Comparison of ENCODE assay signal across 1 cellular context in genomic region chr2:237541242-237541641, GRCh38.
TF ChIP-seq lines count a peak whose summit lies in the region.

No MANE protein-coding gene starts in this region.

TF ChIP-seq in IMR-90, 13 proteins besides CTCF, POLR2A, EP300 and RAD21:
- TF ChIP-seq CEBPB (IDR thresholded peaks at IDR 0.05; ENCODE audit: low read depth, low read length) (no peak), MAFK (IDR thresholded peaks at IDR 0.05; ENCODE audit: low read depth, low read length) (no peak), MAZ (IDR thresholded peaks at IDR 0.05; ENCODE audit: borderline replicate concordance, low read depth, low read length) (no peak), RCOR1 (IDR thresholded peaks at IDR 0.05; ENCODE audit: insufficient replicate concordance, low read length) (no peak), MXI1 (IDR thresholded peaks at IDR 0.05; ENCODE audit: borderline replicate concordance, low read depth, low read length) (no peak), BHLHE40 (IDR thresholded peaks at IDR 0.05; ENCODE audit: low read depth, low read length) (no peak), FOS (IDR thresholded peaks at IDR 0.05; ENCODE audit: low read depth, low read length) (no peak)
- TF ChIP-seq, protein P1, sequence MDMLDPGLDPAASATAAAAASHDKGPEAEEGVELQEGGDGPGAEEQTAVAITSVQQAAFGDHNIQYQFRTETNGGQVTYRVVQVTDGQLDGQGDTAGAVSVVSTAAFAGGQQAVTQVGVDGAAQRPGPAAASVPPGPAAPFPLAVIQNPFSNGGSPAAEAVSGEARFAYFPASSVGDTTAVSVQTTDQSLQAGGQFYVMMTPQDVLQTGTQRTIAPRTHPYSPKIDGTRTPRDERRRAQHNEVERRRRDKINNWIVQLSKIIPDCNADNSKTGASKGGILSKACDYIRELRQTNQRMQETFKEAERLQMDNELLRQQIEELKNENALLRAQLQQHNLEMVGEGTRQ (IDR thresholded peaks at IDR 0.05; ENCODE audit: low read depth, low read length) = no peak
